Comparison of ENCODE assay signal across 35 cellular contexts in the genomic region with DNA sequence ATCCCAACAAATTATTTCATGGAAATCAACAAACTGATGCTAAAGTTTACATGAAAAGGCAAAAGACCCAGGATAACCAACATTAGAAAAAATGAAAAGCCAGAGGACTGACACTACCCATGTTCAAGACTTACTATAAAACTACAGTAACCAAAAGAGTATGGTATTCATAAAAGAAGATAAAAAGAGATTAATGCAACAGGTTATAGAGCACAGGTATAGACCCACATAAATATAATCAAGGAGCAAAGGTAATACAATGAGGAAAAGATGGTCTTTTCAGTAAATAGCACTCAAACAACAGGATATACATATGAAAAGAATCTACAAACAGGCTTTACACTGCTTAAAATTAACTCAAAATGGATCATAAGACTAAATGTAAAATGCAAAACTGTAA.
"Had no signal": no experiment of that assay in that cellular context is flagged by ENCODE, and none has a peak within 500 bp of the region (broad histone marks: within the 10 kb centered on the region; RNA-seq: fewer than 3 reads in every experiment).

No MANE protein-coding gene starts in this region.

- H3K4me3 ChIP-seq: MG63 had no signal

- H3K9me3 ChIP-seq: MG63 had no signal

- H3K36me3 ChIP-seq: MG63 had no signal

- H3K27me3 ChIP-seq: MG63 had no signal

- DNase-seq: Karpas-422, Kasumi-1, MG63, MM.1S, MV-4-11, NCI-H1048, NCI-H1092, NCI-H1092 treated with DMSO at 0.1 percent for 48 hours, NCI-H1105, NCI-H1105 treated with DMSO at 0.1 percent for 48 hours, NCI-H1417, NCI-H1417 treated with DMSO at 0.1 percent for 48 hours, NCI-H1436, NCI-H1436 treated with DMSO at 0.1 percent for 48 hours, NCI-H146, NCI-H1694, NCI-H1694 treated with DMSO at 0.1 percent for 48 hours, NCI-H187, NCI-H187 treated with DMSO at 0.1 percent for 48 hours, NCI-H1930, NCI-H2029, NCI-H2029 treated with DMSO at 0.1 percent for 48 hours, NCI-H2081, NCI-H2081 treated with DMSO at 0.1 percent for 48 hours, NCI-H2107, NCI-H2171, NCI-H2171 treated with DMSO at 0.1 percent for 48 hours, NCI-H2227 treated with DMSO at 0.1 percent for 48 hours, NCI-H226, NCI-H345, NCI-H446, NCI-H446 treated with DMSO at 0.1 percent for 48 hours, NCI-H510A, NCI-H510A treated with DMSO at 0.1 percent for 48 hours, NCI-H524 had no signal
